Comparison of ENCODE assay signal across 23 cellular contexts in the genomic region with DNA sequence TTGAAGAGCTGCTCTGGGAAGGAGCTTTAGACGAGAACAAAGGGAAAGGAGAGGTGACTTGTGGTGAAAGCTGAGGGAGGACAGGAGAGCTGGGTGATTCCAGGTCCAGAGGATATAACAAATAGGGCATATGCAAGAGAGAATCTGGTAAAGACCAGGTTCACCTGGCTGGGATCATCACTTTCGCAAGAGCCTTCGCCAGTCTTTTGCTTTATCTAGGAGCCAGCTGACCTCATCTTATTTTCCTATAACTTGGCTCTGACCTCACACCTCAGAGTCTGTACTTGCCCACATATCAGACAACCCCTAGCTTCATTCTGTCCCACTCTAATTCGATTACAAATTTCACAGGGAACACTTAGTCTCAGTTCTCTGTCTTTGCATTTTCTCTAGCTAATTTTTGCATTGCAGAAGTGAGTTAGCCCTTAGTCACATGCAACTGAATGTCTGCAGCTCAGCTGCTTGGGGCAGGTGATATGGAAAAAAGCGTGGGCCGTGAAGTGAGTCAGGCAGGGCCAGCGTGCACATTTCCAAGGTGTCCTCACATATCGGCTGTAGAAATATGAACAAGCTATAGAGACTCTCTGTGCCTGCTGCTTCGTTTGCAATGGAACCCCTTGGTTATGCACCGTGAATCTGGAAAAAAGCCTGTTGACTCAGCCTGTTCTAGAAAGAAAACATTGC. TPM values are rescaled to one million over a fixed set of nuclear protein-coding genes. Genes with fewer than 3 reads are reported as not detected.
DNase-seq lines count a peak whose midpoint lies in the region; ATAC-seq, FAIRE-seq and TF ChIP-seq lines count a peak whose summit lies in the region.
"Had no signal": no experiment of that assay in that cellular context is flagged by ENCODE, and none has a peak within 500 bp of the region (broad histone marks: within the 10 kb centered on the region; RNA-seq: fewer than 3 reads in every experiment).

No MANE protein-coding gene starts in this region.

- H3K4me2 ChIP-seq in astrocyte (ENCODE audit: low read length): peak overlapping the region; percentile 62

- H3K27ac Mint-ChIP-seq in HFFc6 (peak overlapping the region; percentile 4; the same call in 1 of the 2 replicates), astrocyte (ENCODE audit: unreplicated experiment) (peak overlapping the region; percentile 1), natural killer cell (no peak overlapping the region)
- H3K27ac Mint-ChIP-seq: activated CD4-positive, alpha-beta T cell treated with anti-CD3 and anti-CD28 coated beads, Interleukin-2, amount 10 ng/mL, durations not matched to agents 7 days and 5 days; endodermal cell; nephron progenitor cell; progenitor cell of endocrine pancreas had no signal

- peak overlapping the region; percentile 57 for H3K9ac ChIP-seq in astrocyte (ENCODE audit: low read length)
- H3K9ac ChIP-seq in kidney (ENCODE audit: low read length in 2 of 2): no peak overlapping the region

- H3K27ac ChIP-seq in astrocyte (ENCODE audit: low read depth, low read length): peak overlapping the region; percentile 68
- H3K27ac ChIP-seq in kidney (ENCODE audit: low read depth in 2 of 2, low read length in 2 of 2): no peak overlapping the region
- H3K27ac ChIP-seq: gastrocnemius medialis had no signal

- ATAC-seq in HG03280 (IDR thresholded peaks at IDR 0.05; ENCODE audit: unreplicated experiment): no peak
- no peak for ATAC-seq in natural killer cell
- no peak for ATAC-seq in GM21423 (IDR thresholded peaks at IDR 0.05; ENCODE audit: unreplicated experiment)
- ATAC-seq: gastrocnemius medialis, GM12878 had no signal

- H3K4me3 Mint-ChIP-seq in HFFc6 (no peak overlapping the region), astrocyte (ENCODE audit: unreplicated experiment) (no peak overlapping the region), natural killer cell (no peak overlapping the region)
- H3K4me3 Mint-ChIP-seq: activated CD4-positive, alpha-beta T cell treated with anti-CD3 and anti-CD28 coated beads, Interleukin-2, amount 10 ng/mL, durations not matched to agents 7 days and 5 days; activated T-cell treated with anti-CD3 and anti-CD28 coated beads, Interleukin-2, amount 50 U/mL, for 4 hours; endodermal cell; nephron progenitor cell had no signal

- H3K36me3 ChIP-seq in astrocyte (ENCODE audit: insufficient read depth, low read length): no peaks in the 10 kb centered on the region
- no peaks in the 10 kb centered on the region for H3K36me3 ChIP-seq in kidney (ENCODE audit: control insufficient read depth in 1 of 2, insufficient read depth in 2 of 2, low read length in 2 of 2)
- H3K36me3 ChIP-seq: gastrocnemius medialis, MG63 had no signal

- H3K9me3 Mint-ChIP-seq in HFFc6 (no peaks in the 10 kb centered on the region), astrocyte (ENCODE audit: unreplicated experiment) (no peaks in the 10 kb centered on the region), natural killer cell (peaks cover 0 to 7% of the 10 kb centered on the region in 2 donors)
- H3K9me3 Mint-ChIP-seq: activated CD4-positive, alpha-beta T cell treated with anti-CD3 and anti-CD28 coated beads, Interleukin-2, amount 10 ng/mL, durations not matched to agents 7 days and 5 days; activated T-cell treated with anti-CD3 and anti-CD28 coated beads, Interleukin-2, amount 50 U/mL, for 4 hours; endodermal cell; nephron progenitor cell had no signal

- H3K4me1 Mint-ChIP-seq in HFFc6 (ENCODE audit: low read depth): peaks cover 51% of the 10 kb centered on the region
- peaks cover 27% of the 10 kb centered on the region for H3K4me1 Mint-ChIP-seq in astrocyte (ENCODE audit: low read depth, unreplicated experiment)
- no peaks in the 10 kb centered on the region for H3K4me1 Mint-ChIP-seq in natural killer cell
- H3K4me1 Mint-ChIP-seq: activated CD4-positive, alpha-beta T cell treated with anti-CD3 and anti-CD28 coated beads, Interleukin-2, amount 10 ng/mL, durations not matched to agents 7 days and 5 days had no signal

- H3K9me3 ChIP-seq in astrocyte (ENCODE audit: insufficient read depth, low read depth, low read length) (no peaks in the 10 kb centered on the region), kidney (ENCODE audit: control insufficient read depth in 1 of 2, low read length in 2 of 2) (no peaks in the 10 kb centered on the region)
- H3K9me3 ChIP-seq: gastrocnemius medialis, MG63 had no signal

- H3K36me3 Mint-ChIP-seq in HFFc6 (ENCODE audit: low read depth) (no peaks in the 10 kb centered on the region), astrocyte (ENCODE audit: low read depth, unreplicated experiment) (no peaks in the 10 kb centered on the region), natural killer cell (no peaks in the 10 kb centered on the region)

- H3K4me3 ChIP-seq in astrocyte (ENCODE audit: insufficient read depth, low read depth, low read length) (no peak overlapping the region), kidney (ENCODE audit: low read length in 2 of 2) (no peak overlapping the region)
- H3K4me3 ChIP-seq: gastrocnemius medialis, GM12878, MG63 had no signal

- H3K27me3 Mint-ChIP-seq in HFFc6 (ENCODE audit: insufficient read depth): no peaks in the 10 kb centered on the region; the same call in 1 of the 2 replicates
- H3K27me3 Mint-ChIP-seq in astrocyte (ENCODE audit: low read depth, unreplicated experiment): no peaks in the 10 kb centered on the region
- no peaks in the 10 kb centered on the region for H3K27me3 Mint-ChIP-seq in natural killer cell (ENCODE audit: low read depth in 2 of 2)
- H3K27me3 Mint-ChIP-seq: activated CD4-positive, alpha-beta T cell treated with anti-CD3 and anti-CD28 coated beads, Interleukin-2, amount 10 ng/mL, durations not matched to agents 7 days and 5 days had no signal

- no peaks in the 10 kb centered on the region for H3K79me2 ChIP-seq in astrocyte (ENCODE audit: insufficient read depth, low read length)

- no peaks in the 10 kb centered on the region for H3K27me3 ChIP-seq in astrocyte (ENCODE audit: insufficient read depth, low read length)
- H3K27me3 ChIP-seq: gastrocnemius medialis, MG63 had no signal

- TF ChIP-seq CTCF in HFFc6 (IDR thresholded peaks at IDR 0.05): no peak
- no peak for TF ChIP-seq CTCF in astrocyte (IDR thresholded peaks at IDR 0.05; ENCODE audit: insufficient read depth, low read depth, low read length)
- TF ChIP-seq CTCF in kidney (IDR thresholded peaks at IDR 0.05; ENCODE audit: borderline replicate concordance, extremely low read depth, insufficient read depth): no peak
- no peak for TF ChIP-seq CTCF in natural killer cell (IDR thresholded peaks at IDR 0.05)

- intact Hi-C loops in kidney (cut with DNase I): no loop called here
- intact Hi-C loops in natural killer cell (cut with micrococcal nuclease): no loop called here

- no peaks in the 10 kb centered on the region for H4K20me1 ChIP-seq in astrocyte (ENCODE audit: insufficient read depth, low read length)

- FAIRE-seq in astrocyte (lab: Jason Lieb, UNC) (no peak), kidney (lab: Jason Lieb, UNC) (no peak)
- FAIRE-seq: GM12878 had no signal

- DNase-seq in Caki2 (ENCODE audit: low read depth): peak; percentile 50
- DNase-seq in HFFc6: no peak
- peak; percentile 84 for DNase-seq in astrocyte (ENCODE audit: low read depth)
- DNase-seq in kidney: peak; percentile 70
- DNase-seq in natural killer cell: no peak
- DNase-seq in NCI-H1694 treated with DMSO at 0.1 percent for 48 hours (lab: John Stamatoyannopoulos, UW): no peak
- DNase-seq: activated CD4-positive, alpha-beta T cell treated with anti-CD3 and anti-CD28 coated beads, Interleukin-2, amount 10 ng/mL, durations not matched to agents 7 days and 5 days; activated T-cell treated with anti-CD3 and anti-CD28 coated beads, Interleukin-2, amount 50 U/mL, for 4 hours; cerebellar nuclear complex; endodermal cell; gastrocnemius medialis; GOT3; MG63; NCI-H187 treated with DMSO at 0.1 percent for 48 hours; nephron progenitor cell; stimulated activated CD4-positive, alpha-beta T cell treated with anti-CD3 and anti-CD28 coated beads, Interleukin-12 subunit alpha, Interleukin-12 subunit beta, amount 100 ng/mL, for 4 hours; T-helper 9 cell had no signal

- in situ Hi-C loops in Caki2 (cut with HindIII; ENCODE audit: low pct_unique_long_range_greater_than_20kb, low sequenced_read_pairs): no loop called here

- no peak overlapping the region for H2AFZ ChIP-seq in astrocyte (ENCODE audit: low read depth, low read length)

- H3K4me1 ChIP-seq in astrocyte (ENCODE audit: insufficient read depth, low read length) (peaks cover 29% of the 10 kb centered on the region), kidney (ENCODE audit: control insufficient read depth in 1 of 2, insufficient read depth in 1 of 2, low read depth in 1 of 2, low read length in 2 of 2) (no peaks in the 10 kb centered on the region)
- H3K4me1 ChIP-seq: gastrocnemius medialis had no signal

RNA-seq across cellular contexts. Expression of a gene that starts 7.4 kb away (rescaled TPM):
- 0.96 and 4.9 TPM in 2 replicates for total RNA-seq in Caki2 (2014; rRNA removed; shearing (Covaris generic); ENCODE audit: low replicate concordance)
- total RNA-seq in HFFc6 (2021; fragmentation: NEBNext Ultra II Directional; extraction: Animal tissue kit (Norgen Biotek cat#: 25700)): under 1 TPM in 5 of 6 experiments, not detected in 1; 0.10 to 0.28 (median 0.16) TPM
- 0.38 and 0.45 TPM in 2 replicates for total RNA-seq in astrocyte
- 0.38 TPM for total RNA-seq in kidney
- not detected for polyA plus RNA-seq in kidney (ENCODE audit: insufficient read depth, low read depth, low replicate concordance)
- under 1 TPM in 1 of 3 donors, not detected in 2; 0.21 TPM for total RNA-seq in natural killer cell
- total RNA-seq: activated CD4-positive, alpha-beta T cell treated with anti-CD3 and anti-CD28 coated beads, Interleukin-2, amount 10 ng/mL, durations not matched to agents 7 days and 5 days; lung microvascular endothelial cell; SK-MEL-5 had no signal

RNA-seq across cellular contexts. Expression of a gene that starts 43.9 kb away (rescaled TPM):
- 49.6 and 60.5 TPM in 2 replicates for total RNA-seq in Caki2 (2014; rRNA removed; shearing (Covaris generic); ENCODE audit: low replicate concordance)
- 1,000 to 10,000 TPM in 3 of 6 experiments, 100 to 1,000 TPM in 3; 890 to 1,151 (median 989) TPM for total RNA-seq in HFFc6 (2021; fragmentation: NEBNext Ultra II Directional; extraction: Animal tissue kit (Norgen Biotek cat#: 25700))
- total RNA-seq in astrocyte (1,150 and 1,249 TPM in 2 replicates), kidney (9.2 TPM), natural killer cell (under 1 TPM in 2 of 3 donors, not detected in 1; 0.05 to 0.16 TPM)
- polyA plus RNA-seq in kidney (ENCODE audit: insufficient read depth, low read depth, low replicate concordance): 3.4 TPM

Comparison
In these comparisons a context has a peak if more than half of its experiments do, and no peak if none do; other contexts are left out.
1. DNase-seq: peak in Caki2 (single experiment), astrocyte (single experiment) and kidney (single experiment); none in HFFc6 (single experiment), natural killer cell (single experiment) and NCI-H1694 treated with DMSO at 0.1 percent for 48 hours (single experiment).
2. H3K27ac Mint-ChIP-seq: peak in HFFc6 (single experiment) and astrocyte (single experiment); none in natural killer cell (0 of 2).
3. RNA of a gene that starts 43.9 kb away (total RNA-seq): 1,150 to 1,249 TPM in astrocyte and 890 to 1,151 TPM in HFFc6; 49.6 to 60.5 TPM in Caki2, 9.2 TPM in kidney (single experiment) and 0.05 to 0.16 TPM in natural killer cell; every median in the first group is over 10 times any median in the second.